ENCODE assay signal across 19 cellular contexts in genomic region chr9:93030642-93031628, GRCh38. TPM values are rescaled to one million over a fixed set of nuclear protein-coding genes. Genes with fewer than 3 reads are reported as not detected.
DNase-seq lines count a peak whose midpoint lies in the region; ATAC-seq and TF ChIP-seq lines count a peak whose summit lies in the region.
"Had no signal": no experiment of that assay in that cellular context is flagged by ENCODE, and none has a peak within 500 bp of the region (broad histone marks: within the 10 kb centered on the region; RNA-seq: fewer than 3 reads in every experiment).

No MANE protein-coding gene starts in this region.

- CTCF ChIA-PET in activated naive CD4-positive, alpha-beta T cell treated with anti-CD3 and anti-CD28 coated beads, Interleukin-2, amount 10 ng/mL, durations not matched to agents 7 days and 5 days (lab: Charles Lee), result interaction anchor here (3.1 kb wide), 1 partner anchor 28 kb away, joined by 17 read pairs; no protein-coding TSS in a partner anchor
- CTCF ChIA-PET in SK-N-SH (lab: Yijun Ruan, JAX), result no interaction called here

- no peak for TF ChIP-seq CTCF in HL-60 (IDR thresholded peaks at IDR 0.05; ENCODE audit: insufficient read depth, low read length)
- TF ChIP-seq CTCF in type B pancreatic cell (conservative IDR thresholded peaks at IDR 0.05), result no peak
- no peak for TF ChIP-seq CTCF in suprapubic skin (IDR thresholded peaks at IDR 0.05)
- no peak for TF ChIP-seq CTCF in SK-N-SH (IDR thresholded peaks at IDR 0.05)

- POLR2A ChIA-PET in SK-N-SH (lab: Yijun Ruan, JAX), result no interaction called here

- H3K27me3 ChIP-seq in HL-60 (ENCODE audit: insufficient read depth, poor library complexity, severe bottlenecking) (no peaks in the 10 kb centered on the region), suprapubic skin (no peaks in the 10 kb centered on the region), SK-N-SH (ENCODE audit: insufficient read depth) (no peaks in the 10 kb centered on the region)
- H3K27me3 ChIP-seq: ascending aorta, neural progenitor cell had no signal

- no peaks in the 10 kb centered on the region for H3K9me2 ChIP-seq in SK-N-SH

- H3F3A ChIP-seq in SK-N-SH (replicated peaks; ENCODE audit: insufficient read depth), result no peaks in the 10 kb centered on the region

- peaks cover 7% of the 10 kb centered on the region for H3K4me1 ChIP-seq in suprapubic skin
- peaks cover 0 to 2% of the 10 kb centered on the region in 2 experiments; a peak in 1 of 4 replicates for H3K4me1 ChIP-seq in SK-N-SH (ENCODE audit: control insufficient read depth in 1 of 2, insufficient read depth in 2 of 2, low read depth in 1 of 2, low read length in 1 of 2)
- H3K4me1 ChIP-seq: ascending aorta, neural progenitor cell had no signal

- 86% methylated on average over 9 of the region's 9 CpGs for WGBS in suprapubic skin
- 47% methylated on average over 8 of the region's 9 CpGs for WGBS in SK-N-SH (ENCODE audit: low lambda C conversion rate)

- H3K4me3 ChIP-seq in HL-60 (replicated peaks; ENCODE audit: insufficient read depth, low read length), result no peak overlapping the region
- H3K4me3 ChIP-seq in suprapubic skin, result no peak overlapping the region
- no peak overlapping the region for H3K4me3 ChIP-seq in SK-N-SH (ENCODE audit: low read depth in 2 of 2, low read length in 1 of 2)
- H3K4me3 ChIP-seq: ascending aorta, K562, neural progenitor cell had no signal

- H3K9me3 ChIP-seq in suprapubic skin (no peaks in the 10 kb centered on the region), SK-N-SH (no peaks in the 10 kb centered on the region)
- H3K9me3 ChIP-seq: ascending aorta had no signal

- no peak for DNase-seq in activated naive CD4-positive, alpha-beta T cell treated with anti-CD3 and anti-CD28 coated beads, Interleukin-2, amount 10 ng/mL, durations not matched to agents 7 days and 5 days
- no peak for DNase-seq in activated naive CD4-positive, alpha-beta T cell treated with Interleukin-2 at 50 U/mL for 16 hours
- no peak for DNase-seq in HL-60 (ENCODE audit: low read depth in 1 of 2, low spot score in 1 of 2)
- DNase-seq in cerebellum (ENCODE audit: low spot score), result peak; percentile 89
- DNase-seq in stimulated activated naive CD8-positive, alpha-beta T cell treated with anti-CD3 and anti-CD28 coated beads, Interleukin-15, amount 100 ng/mL, for 72 hours, result no peak
- DNase-seq in type B pancreatic cell (ENCODE audit: extremely low spot score, unreplicated experiment), result no peak
- DNase-seq in suprapubic skin (ENCODE audit: low spot score in 2 of 2), result no peak
- no peak for DNase-seq in SK-N-SH
- DNase-seq: activated CD4-positive, alpha-beta T cell treated with anti-CD3 and anti-CD28 coated beads for 48 hours; activated T-cell treated with anti-CD3 and anti-CD28 coated beads, Interleukin-2, amount 50 U/mL, for 4 hours; Calu3; NCI-H2029; NCI-H446; small intestine; stimulated activated CD4-positive, alpha-beta T cell treated with anti-CD3 and anti-CD28 coated beads, Interleukin-4, amount 100 ng/mL, for 1 hour had no signal

- no peaks in the 10 kb centered on the region for H3K27me3 Mint-ChIP-seq in activated naive CD4-positive, alpha-beta T cell treated with anti-CD3 and anti-CD28 coated beads, Interleukin-2, amount 10 ng/mL, durations not matched to agents 7 days and 5 days
- H3K27me3 Mint-ChIP-seq in stimulated activated naive CD8-positive, alpha-beta T cell treated with anti-CD3 and anti-CD28 coated beads, Interleukin-15, amount 100 ng/mL, for 72 hours, result no peaks in the 10 kb centered on the region
- peaks cover 3% of the 10 kb centered on the region for H3K27me3 Mint-ChIP-seq in type B pancreatic cell

- H3K79me2 ChIP-seq in SK-N-SH (ENCODE audit: insufficient read depth), result no peaks in the 10 kb centered on the region

- no peak overlapping the region for H2AFZ ChIP-seq in SK-N-SH (ENCODE audit: low read depth)
- H2AFZ ChIP-seq: neural progenitor cell had no signal

- H3K36me3 ChIP-seq in suprapubic skin (no peaks in the 10 kb centered on the region), SK-N-SH (replicated peaks in 1 of 2; ENCODE audit: control insufficient read depth in 1 of 2, insufficient read depth in 2 of 2, low read length in 1 of 2) (no peaks in the 10 kb centered on the region)
- H3K36me3 ChIP-seq: ascending aorta, neural progenitor cell had no signal

- H3K27ac Mint-ChIP-seq in activated naive CD4-positive, alpha-beta T cell treated with anti-CD3 and anti-CD28 coated beads, Interleukin-2, amount 10 ng/mL, durations not matched to agents 7 days and 5 days, result peak overlapping the region; percentile 97
- peak overlapping the region; percentile 50 to 66 for H3K27ac Mint-ChIP-seq in stimulated activated naive CD8-positive, alpha-beta T cell treated with anti-CD3 and anti-CD28 coated beads, Interleukin-15, amount 100 ng/mL, for 72 hours
- no peak overlapping the region for H3K27ac Mint-ChIP-seq in type B pancreatic cell
- H3K27ac Mint-ChIP-seq: mesothelial cell of epicardium, neural progenitor cell had no signal

- H3K27ac ChIP-seq in HL-60 (replicated peaks) (peak overlapping the region; percentile 53; the same call in 1 of the 2 replicates), suprapubic skin (no peak overlapping the region), SK-N-SH (ENCODE audit: low read depth in 2 of 2, low read length in 1 of 2) (no peak overlapping the region)
- H3K27ac ChIP-seq: ascending aorta, neural progenitor cell had no signal

- H3K9me3 Mint-ChIP-seq in activated naive CD4-positive, alpha-beta T cell treated with anti-CD3 and anti-CD28 coated beads, Interleukin-2, amount 10 ng/mL, durations not matched to agents 7 days and 5 days, result no peaks in the 10 kb centered on the region
- H3K9me3 Mint-ChIP-seq in stimulated activated naive CD8-positive, alpha-beta T cell treated with anti-CD3 and anti-CD28 coated beads, Interleukin-15, amount 100 ng/mL, for 72 hours, result no peaks in the 10 kb centered on the region
- H3K9me3 Mint-ChIP-seq in type B pancreatic cell, result no peaks in the 10 kb centered on the region
- H3K9me3 Mint-ChIP-seq: activated T-cell treated with anti-CD3 and anti-CD28 coated beads, Interleukin-2, amount 50 U/mL, for 4 hours; mesothelial cell of epicardium; neural progenitor cell had no signal

- H3K4me1 Mint-ChIP-seq in activated naive CD4-positive, alpha-beta T cell treated with anti-CD3 and anti-CD28 coated beads, Interleukin-2, amount 10 ng/mL, durations not matched to agents 7 days and 5 days, result peaks cover 73% of the 10 kb centered on the region
- H3K4me1 Mint-ChIP-seq in stimulated activated naive CD8-positive, alpha-beta T cell treated with anti-CD3 and anti-CD28 coated beads, Interleukin-15, amount 100 ng/mL, for 72 hours, result peaks cover 64% of the 10 kb centered on the region
- peaks cover 5% of the 10 kb centered on the region for H3K4me1 Mint-ChIP-seq in type B pancreatic cell (ENCODE audit: unreplicated experiment)

- H3K9ac ChIP-seq in SK-N-SH, result no peak overlapping the region
- H3K9ac ChIP-seq: neural progenitor cell had no signal

- peaks cover 79% of the 10 kb centered on the region for H3K36me3 Mint-ChIP-seq in activated naive CD4-positive, alpha-beta T cell treated with anti-CD3 and anti-CD28 coated beads, Interleukin-2, amount 10 ng/mL, durations not matched to agents 7 days and 5 days
- no peaks in the 10 kb centered on the region for H3K36me3 Mint-ChIP-seq in type B pancreatic cell
- H3K36me3 Mint-ChIP-seq: neural progenitor cell had no signal

- H3K4me2 ChIP-seq in SK-N-SH, result no peak overlapping the region
- H3K4me2 ChIP-seq: neural progenitor cell had no signal

- no peak overlapping the region for H3K4me3 Mint-ChIP-seq in activated naive CD4-positive, alpha-beta T cell treated with anti-CD3 and anti-CD28 coated beads, Interleukin-2, amount 10 ng/mL, durations not matched to agents 7 days and 5 days
- H3K4me3 Mint-ChIP-seq in stimulated activated naive CD8-positive, alpha-beta T cell treated with anti-CD3 and anti-CD28 coated beads, Interleukin-15, amount 100 ng/mL, for 72 hours, result no peak overlapping the region
- no peak overlapping the region for H3K4me3 Mint-ChIP-seq in type B pancreatic cell
- H3K4me3 Mint-ChIP-seq: activated T-cell treated with anti-CD3 and anti-CD28 coated beads, Interleukin-2, amount 50 U/mL, for 4 hours; mesothelial cell of epicardium; neural progenitor cell had no signal

- TF ChIP-seq RAD21 in SK-N-SH (IDR thresholded peaks at IDR 0.05; ENCODE audit: low read length), result no peak

- TF ChIP-seq EP300 in suprapubic skin (IDR thresholded peaks at IDR 0.05) (no peak), SK-N-SH (IDR thresholded peaks at IDR 0.05; ENCODE audit: borderline replicate concordance in 1 of 2, low read depth in 1 of 2, low read length in 1 of 2) (no peak)

- no peak for TF ChIP-seq POLR2A in suprapubic skin (IDR thresholded peaks at IDR 0.05)

- ATAC-seq in stimulated activated naive CD8-positive, alpha-beta T cell treated with anti-CD3 and anti-CD28 coated beads, Interleukin-15, amount 100 ng/mL, for 72 hours, result no peak
- ATAC-seq: activated T-cell treated with anti-CD3 and anti-CD28 coated beads, Interleukin-2, amount 50 U/mL, for 4 hours; K562 had no signal

- H4K20me1 ChIP-seq in SK-N-SH (ENCODE audit: insufficient read depth), result no peaks in the 10 kb centered on the region

TF ChIP-seq in SK-N-SH, 30 proteins besides CTCF, POLR2A, EP300 and RAD21 (continues in another document):
- TF ChIP-seq EZH2phosphoT487 (IDR thresholded peaks at IDR 0.05; ENCODE audit: borderline replicate concordance, low read depth), result no peak
- TF ChIP-seq FOSL2 (IDR thresholded peaks at IDR 0.05; ENCODE audit: borderline replicate concordance, low read depth), result no peak
- no peak for TF ChIP-seq RFX5 (IDR thresholded peaks at IDR 0.05; ENCODE audit: low read length)
- no peak for TF ChIP-seq FOXJ3 (CRISPR knock-in tag; IDR thresholded peaks at IDR 0.05)
- no peak for TF ChIP-seq NFIC (IDR thresholded peaks at IDR 0.05; ENCODE audit: borderline replicate concordance)
- TF ChIP-seq, protein P1, sequence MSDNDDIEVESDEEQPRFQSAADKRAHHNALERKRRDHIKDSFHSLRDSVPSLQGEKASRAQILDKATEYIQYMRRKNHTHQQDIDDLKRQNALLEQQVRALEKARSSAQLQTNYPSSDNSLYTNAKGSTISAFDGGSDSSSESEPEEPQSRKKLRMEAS (IDR thresholded peaks at IDR 0.05; ENCODE audit: low read depth), result no peak
- TF ChIP-seq MEF2A (IDR thresholded peaks at IDR 0.05; ENCODE audit: borderline replicate concordance, low read depth), result no peak

RNA-seq across cellular contexts. Expression of gene SUSD3, which starts 27.6 kb away (rescaled TPM):
- total RNA-seq in cerebellum, result 0.45 TPM
- 1.5 and 3.8 TPM in 2 replicates for total RNA-seq in type B pancreatic cell (ENCODE audit: low replicate concordance)
- 1 to 10 TPM; 2.8 to 6.4 (median 5.1) TPM for total RNA-seq in suprapubic skin
- polyA plus RNA-seq in SK-N-SH (2012; rRNA removed), result 0.49 and 0.67 TPM in 2 replicates
- 0.33 and 0.35 TPM in 2 replicates for polyA plus RNA-seq in SK-N-SH (2012; cell fraction: cytosol; rRNA removed)
- 0.09 and 0.13 TPM in 2 replicates for polyA plus RNA-seq in SK-N-SH (2012; cell fraction: nucleus; rRNA removed)
- total RNA-seq: ascending aorta had no signal
